ENCODE assay signal across 1 cellular context in genomic region chr12:57127710-57128518, GRCh38.
TF ChIP-seq lines count a peak whose summit lies in the region.

Gene LRP1 (plus strand): TSS chr12:57128483. CDS start chr12:57128965, 482 bp downstream.

TF ChIP-seq in WTC11, 78 proteins besides CTCF, POLR2A, EP300 and RAD21 (continued from another document):
- TF ChIP-seq ZNF281 (CRISPR knock-in tag; IDR thresholded peaks at IDR 0.05) (peak; percentile 22; the same call in 1 of the 2 replicates), ATF2 (CRISPR knock-in tag; IDR thresholded peaks at IDR 0.05; ENCODE audit: borderline replicate concordance, low read depth) (no peak), GRHL2 (CRISPR knock-in tag; IDR thresholded peaks at IDR 0.05; ENCODE audit: insufficient replicate concordance, severe bottlenecking) (no peak)
TF ChIP-seq in WTC11: peak in this region for 3.
